34 cellular contexts compared by ENCODE assay signal in genomic region chr17:58902312-58902711, GRCh38.
"Had no signal": no experiment of that assay in that cellular context is flagged by ENCODE, and none has a peak within 500 bp of the region (broad histone marks: within the 10 kb centered on the region; RNA-seq: fewer than 3 reads in every experiment).

No MANE protein-coding gene starts in this region.

- FAIRE-seq: astrocyte, bronchial epithelial cell had no signal

- DNase-seq: activated effector memory CD4-positive, alpha-beta T cell treated with anti-CD3 and anti-CD28 coated beads, Interleukin-2, amount 50 U/mL, for 16 hours; activated effector memory CD4-positive, alpha-beta T cell treated with Interleukin-2 at 50 U/mL for 16 hours; activated gamma-delta T cell; activated gamma-delta T cell treated with Interleukin-2 at 50 U/mL for 16 hours; activated naive CD4-positive, alpha-beta T cell; activated naive CD4-positive, alpha-beta T cell treated with anti-CD3 and anti-CD28 coated beads for 36 hours; activated naive CD4-positive, alpha-beta T cell treated with anti-CD3 and anti-CD28 coated beads, Interleukin-2, amount 10 ng/mL, durations not matched to agents 7 days and 5 days; activated naive CD4-positive, alpha-beta T cell treated with anti-CD3 and anti-CD28 coated beads, Interleukin-2, amount 50 U/mL, for 16 hours; activated naive CD4-positive, alpha-beta T cell treated with Interleukin-2 at 50 U/mL for 16 hours; activated naive CD8-positive, alpha-beta T cell treated with anti-CD3 and anti-CD28 coated beads for 36 hours; activated naive CD8-positive, alpha-beta T cell treated with anti-CD3 and anti-CD28 coated beads, Interleukin-2, amount 10 ng/mL, durations not matched to agents 7 days and 5 days; activated naive CD8-positive, alpha-beta T cell treated with anti-CD3 and anti-CD28 coated beads, Interleukin-2, amount 50 U/mL, for 24 hours; activated T-cell treated with anti-CD3 and anti-CD28 coated beads, Interleukin-2, amount 50 U/mL, for 1 hour; activated T-cell treated with anti-CD3 and anti-CD28 coated beads, Interleukin-2, amount 50 U/mL, for 24 hours; activated T-cell treated with anti-CD3 and anti-CD28 coated beads, Interleukin-2, amount 50 U/mL, for 4 hours; activated T-cell treated with anti-CD3 and anti-CD28 coated beads, Interleukin-2, amount 50 U/mL, for 48 hours; activated T-cell treated with anti-CD3 and anti-CD28 coated beads, Interleukin-2, amount 50 U/mL, for 72 hours; adrenal gland; amniotic stem cell; amygdala; anterior cingulate cortex; aorta; body of pancreas; brain microvascular endothelial cell; caudate nucleus; central memory CD4-positive, alpha-beta T cell; cerebellar nuclear complex had no signal

- H3K27me3 ChIP-seq: adrenal gland, ascending aorta, body of pancreas, brain microvascular endothelial cell, breast epithelium, cardiac muscle cell had no signal

- ATAC-seq: activated naive CD4-positive, alpha-beta T cell treated with anti-CD3 and anti-CD28 coated beads, Interleukin-2, amount 50 U/mL, for 72 hours; activated naive CD8-positive, alpha-beta T cell treated with anti-CD3 and anti-CD28 coated beads, Interleukin-2, amount 50 U/mL, for 24 hours; activated T-cell treated with anti-CD3 and anti-CD28 coated beads, Interleukin-2, amount 50 U/mL, for 4 hours; activated T-cell treated with anti-CD3 and anti-CD28 coated beads, Interleukin-2, amount 50 U/mL, for 72 hours; activated T-helper 17 cell treated with anti-CD3 and anti-CD28 coated beads, Interleukin-2, amount 50 U/mL, for 72 hours; body of pancreas had no signal

- H3K4me1 ChIP-seq: adrenal gland, ascending aorta, body of pancreas, breast epithelium had no signal

- H3K36me3 ChIP-seq: adrenal gland, ascending aorta, brain microvascular endothelial cell, breast epithelium, cardiac muscle cell had no signal

- H3K4me3 ChIP-seq: adrenal gland, ascending aorta, body of pancreas, breast epithelium, cardiac muscle cell had no signal

- H3K27ac ChIP-seq: adrenal gland, ascending aorta, body of pancreas, brain microvascular endothelial cell, breast epithelium, cardiac muscle cell had no signal

- H3K9me3 ChIP-seq: body of pancreas had no signal
